Comparison of ENCODE assay signal across 29 cellular contexts in genomic region chr18:37012452-37012851, GRCh38.
"Had no signal": no experiment of that assay in that cellular context is flagged by ENCODE, and none has a peak within 500 bp of the region (broad histone marks: within the 10 kb centered on the region; RNA-seq: fewer than 3 reads in every experiment).

No MANE protein-coding gene starts in this region.

- H3K27ac ChIP-seq: left lung, lower lobe of right lung, neural progenitor cell, neutrophil, parathyroid adenoma, psoas muscle, right atrium auricular region, skin epidermis, stomach, testis, thyroid gland, transverse colon, upper lobe of left lung, vagina had no signal

- H2AFZ ChIP-seq: neural progenitor cell, parathyroid adenoma had no signal

- H3K79me2 ChIP-seq: parathyroid adenoma had no signal

- H3K36me3 ChIP-seq: left lung, lower lobe of right lung, neural progenitor cell, neutrophil, right atrium auricular region, stomach, thyroid gland, transverse colon, upper lobe of left lung, vagina had no signal

- H3K4me2 ChIP-seq: neural progenitor cell had no signal

- H3K4me1 ChIP-seq: left lung, lower lobe of right lung, parathyroid adenoma, psoas muscle, right atrium auricular region, stomach, testis, thyroid gland, transverse colon, upper lobe of left lung, vagina had no signal

- H3K27me3 ChIP-seq: left lung, neural progenitor cell, neutrophil, right atrium auricular region, stomach, testis, thyroid gland, transverse colon, upper lobe of left lung, vagina had no signal

- H3K9me3 ChIP-seq: neutrophil, testis, thyroid gland had no signal

- H3K9ac ChIP-seq: neural progenitor cell, parathyroid adenoma had no signal

- DNase-seq: hippocampal formation; kidney glomerular epithelial cell; left colon; left lung; lower lobe of right lung; mesendoderm; naive B cell; natural killer cell; nephron progenitor cell; occipital lobe; psoas muscle; stimulated activated CD4-positive, alpha-beta T cell treated with anti-CD3 and anti-CD28 coated beads, Interleukin-12 subunit alpha, Interleukin-12 subunit beta, amount 100 ng/mL, for 4 hours; stimulated activated CD4-positive, alpha-beta T cell treated with anti-CD3 and anti-CD28 coated beads, Interleukin-15, amount 100 ng/mL, for 24 hours; stimulated activated CD4-positive, alpha-beta T cell treated with anti-CD3 and anti-CD28 coated beads, Interleukin-2, amount 100 ng/mL, for 24 hours; stimulated activated CD4-positive, alpha-beta T cell treated with anti-CD3 and anti-CD28 coated beads, Interleukin-4, amount 100 ng/mL, for 1 hour; stimulated activated naive B cell treated with anti-CD40 and anti-IgM and Interleukin-4, amounts not matched to agents 10 μg/mL and 1 μg/mL and 100 μg/mL, for 72 hours; stimulated activated naive CD8-positive, alpha-beta T cell treated with anti-CD3 and anti-CD28 coated beads, Interleukin-15, Interleukin-2, amounts not matched to agents 100 U/mL and 50 U/mL, for 24 hours; stomach; testis; thyroid gland; transverse colon; upper lobe of left lung had no signal

- ATAC-seq: left colon; left lung; lower lobe of right lung; natural killer cell; psoas muscle; sciatic nerve; stimulated activated naive B cell treated with anti-CD40 and anti-IgM and Interleukin-4, amounts not matched to agents 10 μg/mL and 1 μg/mL and 100 μg/mL, for 72 hours; stimulated activated naive CD8-positive, alpha-beta T cell treated with anti-CD3 and anti-CD28 coated beads, Interleukin-15, Interleukin-2, amounts not matched to agents 100 U/mL and 50 U/mL, for 24 hours had no signal

- H3K4me3 ChIP-seq: left lung, lower lobe of right lung, neural progenitor cell, psoas muscle, right atrium auricular region, skin epidermis, stomach, testis, thyroid gland, transverse colon, upper lobe of left lung, vagina had no signal
